ENCODE assay signal across 8 cellular contexts in the genomic region with DNA sequence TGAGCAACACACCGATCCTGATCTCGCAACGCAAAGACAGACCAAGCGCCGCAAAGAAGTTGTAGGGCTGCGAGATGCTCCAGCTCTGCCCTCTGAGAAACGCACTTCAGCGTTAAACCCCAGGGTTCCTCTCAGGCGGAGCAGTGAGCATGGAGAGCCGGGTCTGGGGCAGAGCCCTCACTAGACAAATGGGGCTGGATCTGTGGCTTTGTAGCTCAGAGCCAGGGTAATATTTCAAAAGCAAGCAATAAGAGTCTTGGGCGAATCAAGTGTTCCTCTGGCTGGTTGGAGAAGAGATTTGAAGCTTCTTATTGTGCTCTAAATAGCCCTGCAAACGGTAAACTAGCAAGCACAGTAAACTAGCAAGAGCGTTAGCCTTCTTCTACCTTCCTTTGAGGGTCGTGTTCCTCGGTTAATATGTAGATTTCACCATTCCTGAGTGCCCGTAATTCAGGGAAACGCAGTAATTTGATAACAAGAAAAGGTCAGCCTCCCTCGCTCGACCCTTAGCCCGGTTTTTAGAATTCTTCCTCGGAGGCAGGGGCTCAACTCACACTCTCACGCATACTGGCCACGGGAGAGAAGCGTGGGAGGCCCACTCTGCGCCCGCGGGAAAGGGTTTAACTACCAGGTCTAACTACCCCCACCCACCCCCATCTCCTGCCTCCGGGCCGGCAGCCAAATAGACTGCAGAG. TPM values are rescaled to one million over a fixed set of nuclear protein-coding genes. Genes with fewer than 3 reads are reported as not detected.
DNase-seq lines count a peak whose midpoint lies in the region; ATAC-seq and TF ChIP-seq lines count a peak whose summit lies in the region.

No MANE protein-coding gene starts in this region.

- H3K27ac Mint-ChIP-seq in MCF 10A (ENCODE audit: low read depth, unreplicated experiment): peak overlapping the region; percentile 96

- H3K9me3 Mint-ChIP-seq in MCF 10A (ENCODE audit: unreplicated experiment): no peaks in the 10 kb centered on the region

- in situ Hi-C loops in GM13976 (cut with MboI; ENCODE audit: low sequenced_read_pairs, unreplicated experiment): loop anchor here (10.0 kb wide), 1 partner anchor 297 kb away; a partner anchor contains a TSS

- no peaks in the 10 kb centered on the region for H3K27me3 Mint-ChIP-seq in MCF 10A (ENCODE audit: insufficient read depth, unreplicated experiment)

- intact Hi-C loops in MCF 10A (cut with micrococcal nuclease): loop anchor here (1.0 kb wide), 1 partner anchor 241 kb away; no protein-coding TSS in a partner anchor
- intact Hi-C loops in posterior vena cava (cut with DNase I): loop anchor here in 1 of 2 donors (5.0 kb wide), 1 partner anchor 240 kb away; a partner anchor contains a TSS

- H3K9me3 ChIP-seq in HUES48 (ENCODE audit: control insufficient read depth, insufficient read depth, low read length) (no peaks in the 10 kb centered on the region), mesenchymal stem cell (ENCODE audit: control insufficient read depth, low read length) (no peaks in the 10 kb centered on the region)

- peaks cover 39% of the 10 kb centered on the region for H3K4me1 Mint-ChIP-seq in MCF 10A (ENCODE audit: insufficient read depth, unreplicated experiment)

- H3K36me3 Mint-ChIP-seq in MCF 10A (ENCODE audit: insufficient read depth, unreplicated experiment): peaks cover 11% of the 10 kb centered on the region

- H3K27me3 ChIP-seq in HUES48 (ENCODE audit: control insufficient read depth, insufficient read depth, low read length): peaks cover 81% of the 10 kb centered on the region
- no peaks in the 10 kb centered on the region for H3K27me3 ChIP-seq in mesenchymal stem cell (ENCODE audit: control insufficient read depth in 1 of 2, insufficient read depth in 1 of 2, low read length in 2 of 2)

- no peak overlapping the region for H2AFZ ChIP-seq in mesenchymal stem cell (ENCODE audit: low read depth, low read length)

- POLR2A ChIA-PET in MCF 10A (lab: Yijun Ruan, JAX): interaction anchor here (0.8 to 10.2 kb wide), 18 partner anchors 8 to 318 kb away, joined by 3 to 663 read pairs (median 6); a partner anchor contains a TSS

- H3K79me1 ChIP-seq in mesenchymal stem cell (replicated peaks; ENCODE audit: low read length, poor library complexity, severe bottlenecking): peaks cover 3% of the 10 kb centered on the region

- no peak overlapping the region for H3K9ac ChIP-seq in HUES48 (ENCODE audit: low read depth, low read length)
- peak overlapping the region; percentile 69 for H3K9ac ChIP-seq in mesenchymal stem cell (ENCODE audit: low read length)

- H4K8ac ChIP-seq in mesenchymal stem cell (ENCODE audit: low read length): peak overlapping the region; percentile 0

- H3K23ac ChIP-seq in mesenchymal stem cell (ENCODE audit: low read length in 2 of 2): no peak overlapping the region

- H2AK5ac ChIP-seq in mesenchymal stem cell (ENCODE audit: low read length, severe bottlenecking): no peak overlapping the region

- 11% methylated on average over 29 of the region's 29 CpGs for whole genome bisulfite sequencing in mesenchymal stem cell

- H3K14ac ChIP-seq in mesenchymal stem cell (ENCODE audit: low read length in 2 of 2): no peak overlapping the region

- H3K36me3 ChIP-seq in HUES48 (ENCODE audit: control insufficient read depth, insufficient read depth, low read length) (no peaks in the 10 kb centered on the region), mesenchymal stem cell (ENCODE audit: control insufficient read depth in 1 of 2, insufficient read depth in 2 of 2, low read depth in 1 of 2, low read length in 2 of 2) (peaks cover 0 to 4% of the 10 kb centered on the region in 2 experiments)

- TF ChIP-seq CTCF in GM13976 (IDR thresholded peaks at IDR 0.05; ENCODE audit: borderline replicate concordance, control extremely low read depth, extremely low read depth, insufficient read depth, missing control alignments) (no peak), MCF 10A (IDR thresholded peaks at IDR 0.05; ENCODE audit: unreplicated experiment) (no peak)

- ATAC-seq in GM18505 (IDR thresholded peaks at IDR 0.05; ENCODE audit: unreplicated experiment): no peak

- H3K4ac ChIP-seq in mesenchymal stem cell (ENCODE audit: low read depth in 1 of 2, low read length in 2 of 2): no peak overlapping the region

- H2BK15ac ChIP-seq in mesenchymal stem cell (ENCODE audit: low read depth, poor library complexity, severe bottlenecking): peak overlapping the region; percentile 7

- H3K4me3 ChIP-seq in HUES48 (ENCODE audit: low read depth, low read length) (peak overlapping the region; percentile 51), mesenchymal stem cell (ENCODE audit: insufficient read depth in 1 of 2, low read depth in 1 of 2, low read length in 2 of 2) (peak overlapping the region; percentile 41 to 60)

- no peak overlapping the region for H2BK5ac ChIP-seq in mesenchymal stem cell (ENCODE audit: low read depth, low read length, poor library complexity, severe bottlenecking)

- H2BK12ac ChIP-seq in mesenchymal stem cell (ENCODE audit: low read length in 2 of 2): peak overlapping the region in 1 of 2 experiments; percentile 14

- no peak overlapping the region for H2BK120ac ChIP-seq in mesenchymal stem cell (ENCODE audit: low read depth, low read length)

- H3K4me1 ChIP-seq in HUES48 (ENCODE audit: control insufficient read depth, insufficient read depth, low read length) (peaks cover 29% of the 10 kb centered on the region), mesenchymal stem cell (ENCODE audit: control insufficient read depth, insufficient read depth, low read depth, low read length) (peaks cover 5% of the 10 kb centered on the region)

- CTCF ChIA-PET in MCF 10A (lab: Yijun Ruan, JAX): interaction anchor here (0.5 to 9.7 kb wide), 14 partner anchors 21 to 296 kb away, joined by 3 to 198 read pairs (median 4); a partner anchor contains a TSS

- H4K91ac ChIP-seq in mesenchymal stem cell (ENCODE audit: low read length): no peak overlapping the region

- H3K27ac ChIP-seq in HUES48 (ENCODE audit: low read depth, low read length): peak overlapping the region; percentile 21
- peak overlapping the region; percentile 83 for H3K27ac ChIP-seq in mesenchymal stem cell (ENCODE audit: low read length, poor library complexity, severe bottlenecking)

- peak overlapping the region; percentile 76 for H3K4me3 Mint-ChIP-seq in MCF 10A (ENCODE audit: unreplicated experiment)

- BruUV-seq in MCF 10A (replicated peaks; lab: Mats Ljungman, UMichigan): no TSS peak

- TF ChIP-seq POLR2A in GM18505 (IDR thresholded peaks at IDR 0.05; ENCODE audit: borderline replicate concordance, extremely low read depth, insufficient read depth, insufficient read length): no peak

- peak overlapping the region in 1 of 2 experiments; percentile 37 for H3K18ac ChIP-seq in mesenchymal stem cell (ENCODE audit: low read depth in 1 of 2, low read length in 2 of 2)

- DNase-seq in GM13976 (ENCODE audit: low spot score): peak; percentile 13
- DNase-seq in MCF 10A (ENCODE audit: unreplicated experiment): peak; percentile 77
- peak; percentile 42 for DNase-seq in mesenchymal stem cell
- no peak for DNase-seq in cerebellar nuclear complex (lab: John Stamatoyannopoulos, UW)
- no peak for DNase-seq in glomerular visceral epithelial cell (ENCODE audit: extremely low spot score)
- DNase-seq in posterior vena cava (ENCODE audit: low spot score): no peak

- H3K4me2 ChIP-seq in mesenchymal stem cell (ENCODE audit: low read length, poor library complexity, severe bottlenecking): peak overlapping the region; percentile 88

RNA-seq across cellular contexts. Expression of a gene that starts 6.7 kb away (rescaled TPM):
- total RNA-seq in MCF 10A (2022): 24.8 and 27.5 TPM in 2 replicates
- polyA plus RNA-seq in mesenchymal stem cell (2013, experiment 1 of 2): 12.3 TPM
- 12.3 TPM for polyA plus RNA-seq in mesenchymal stem cell (2013, experiment 2 of 2)
- total RNA-seq in posterior vena cava: 10 to 100 TPM; 40.9 to 48.8 TPM

Comparison
In these comparisons a context has a peak if more than half of its experiments do, and no peak if none do; other contexts are left out.
1. DNase-seq: peak in GM13976 (single experiment), MCF 10A (single experiment) and mesenchymal stem cell (single experiment); none in cerebellar nuclear complex (0 of 2), glomerular visceral epithelial cell (single experiment) and posterior vena cava (single experiment).